ENCODE assay signal across 1 cellular context in genomic region chr1:41268154-41268770, GRCh38.
TF ChIP-seq lines count a peak whose summit lies in the region.

No MANE protein-coding gene starts in this region.

TF ChIP-seq in K562, 482 proteins besides CTCF, POLR2A, EP300 and RAD21 (continued from another document):
- no peak for TF ChIP-seq GTF2B (IDR thresholded peaks at IDR 0.05; ENCODE audit: extremely low read depth, insufficient read length)
- no peak for TF ChIP-seq SMARCE1 (IDR thresholded peaks at IDR 0.05)
- TF ChIP-seq REST (CRISPR knock-in tag; IDR thresholded peaks at IDR 0.05; ENCODE audit: low read depth) = no peak
- TF ChIP-seq HNRNPLL (IDR thresholded peaks at IDR 0.05; ENCODE audit: low read depth, low read length, poor library complexity, severe bottlenecking) = no peak
- TF ChIP-seq ZNF324 (CRISPR knock-in tag; IDR thresholded peaks at IDR 0.05) = no peak
- no peak for TF ChIP-seq ZBTB43 (CRISPR knock-in tag; IDR thresholded peaks at IDR 0.05)
- no peak for TF ChIP-seq ZBTB2 (IDR thresholded peaks at IDR 0.05)
- TF ChIP-seq BRF1 (IDR thresholded peaks at IDR 0.05; ENCODE audit: borderline replicate concordance, extremely low read depth, insufficient read length) = no peak
- TF ChIP-seq ETS1 (conservative IDR thresholded peaks at IDR 0.05; ENCODE audit: control insufficient read depth, low read depth, low read length) = no peak
- TF ChIP-seq ZBTB8A (IDR thresholded peaks at IDR 0.05; ENCODE audit: partially characterized antibody) = no peak
- TF ChIP-seq MEF2A (IDR thresholded peaks at IDR 0.05; ENCODE audit: control insufficient read depth, low read depth, low read length) = no peak
- no peak for TF ChIP-seq HEY1 (CRISPR knock-in tag; IDR thresholded peaks at IDR 0.05; ENCODE audit: borderline replicate concordance)
- TF ChIP-seq PHB (CRISPR knock-in tag; IDR thresholded peaks at IDR 0.05) = no peak
- TF ChIP-seq SMAD2 (IDR thresholded peaks at IDR 0.05; ENCODE audit: low read depth, low read length) = no peak
- no peak for TF ChIP-seq ZNF280A (IDR thresholded peaks at IDR 0.05; ENCODE audit: low read depth, partially characterized antibody)
- no peak for TF ChIP-seq ERF (CRISPR knock-in tag; IDR thresholded peaks at IDR 0.05)
- TF ChIP-seq ZNF830 (CRISPR knock-in tag; IDR thresholded peaks at IDR 0.05) = no peak
- no peak for TF ChIP-seq GABPB2 (CRISPR knock-in tag; conservative IDR thresholded peaks at IDR 0.05)
- no peak for TF ChIP-seq TCF15 (CRISPR knock-in tag; IDR thresholded peaks at IDR 0.05)
- TF ChIP-seq ZNF24 (IDR thresholded peaks at IDR 0.05) = no peak
- TF ChIP-seq ZNF121 (CRISPR knock-in tag; conservative IDR thresholded peaks at IDR 0.05) = no peak
- TF ChIP-seq YY1 (IDR thresholded peaks at IDR 0.05; ENCODE audit: borderline replicate concordance in 1 of 3, control insufficient read depth in 1 of 3, extremely low read depth in 1 of 3, insufficient read depth in 3 of 3, insufficient read length in 1 of 3, insufficient replicate concordance in 2 of 3, low read depth in 1 of 3, low read length in 2 of 3) = peak in 1 of 3 experiments; percentile 36
- no peak for TF ChIP-seq ZNF639 (CRISPR knock-in tag; conservative IDR thresholded peaks at IDR 0.05 in 1 of 2, IDR thresholded peaks at IDR 0.05 in 1 of 2)
- TF ChIP-seq HDAC2 (IDR thresholded peaks at IDR 0.05) = no peak
- no peak for TF ChIP-seq IFI16 (CRISPR knock-in tag; IDR thresholded peaks at IDR 0.05)
- TF ChIP-seq ZNF347 (CRISPR knock-in tag; IDR thresholded peaks at IDR 0.05; ENCODE audit: low read depth) = no peak
- TF ChIP-seq CSDE1 (IDR thresholded peaks at IDR 0.05) = no peak
- TF ChIP-seq KHSRP (IDR thresholded peaks at IDR 0.05) = no peak
- no peak for TF ChIP-seq NBN (IDR thresholded peaks at IDR 0.05; ENCODE audit: low read depth)
- 0 out of 2 replicates have a peak, but pooled peaks have one; percentile 22 for TF ChIP-seq MYC (IDR thresholded peaks at IDR 0.05; ENCODE audit: low read depth, low read length)
- no peak for TF ChIP-seq MYC (CRISPR knock-in tag; IDR thresholded peaks at IDR 0.05; ENCODE audit: borderline replicate concordance, low read depth)
- no peak for TF ChIP-seq MXD1 (CRISPR knock-in tag; IDR thresholded peaks at IDR 0.05; ENCODE audit: borderline replicate concordance, poor library complexity, severe bottlenecking)
- no peak for TF ChIP-seq POLR2B (IDR thresholded peaks at IDR 0.05; ENCODE audit: low read depth, partially characterized antibody)
- 0 out of 2 replicates have a peak, but pooled peaks have one; percentile 58 for TF ChIP-seq ARID2 (IDR thresholded peaks at IDR 0.05)
- no peak for TF ChIP-seq DACH1 (IDR thresholded peaks at IDR 0.05; ENCODE audit: partially characterized antibody)
- TF ChIP-seq TBL1XR1 (IDR thresholded peaks at IDR 0.05; ENCODE audit: low read length in 2 of 2) = peak in 1 of 2 experiments; percentile 58; a peak in 1 of 4 replicates
- no peak for TF ChIP-seq ZNF507 (tag; conservative IDR thresholded peaks at IDR 0.05)
- no peak for TF ChIP-seq MTA3 (IDR thresholded peaks at IDR 0.05; ENCODE audit: borderline replicate concordance)
- no peak for TF ChIP-seq CBX8 (IDR thresholded peaks at IDR 0.05; ENCODE audit: borderline replicate concordance, extremely low read depth, low read depth, low read length, poor library complexity, severe bottlenecking)
- TF ChIP-seq ZBED1 (IDR thresholded peaks at IDR 0.05) = no peak
- no peak for TF ChIP-seq ZNF212 (CRISPR knock-in tag; IDR thresholded peaks at IDR 0.05)
- TF ChIP-seq BRF2 (IDR thresholded peaks at IDR 0.05; ENCODE audit: borderline replicate concordance, insufficient read depth, insufficient read length) = no peak
- no peak for TF ChIP-seq RERE (CRISPR knock-in tag; IDR thresholded peaks at IDR 0.05; ENCODE audit: borderline replicate concordance)
